Comparison of ENCODE assay signal across 13 cellular contexts in the genomic region with DNA sequence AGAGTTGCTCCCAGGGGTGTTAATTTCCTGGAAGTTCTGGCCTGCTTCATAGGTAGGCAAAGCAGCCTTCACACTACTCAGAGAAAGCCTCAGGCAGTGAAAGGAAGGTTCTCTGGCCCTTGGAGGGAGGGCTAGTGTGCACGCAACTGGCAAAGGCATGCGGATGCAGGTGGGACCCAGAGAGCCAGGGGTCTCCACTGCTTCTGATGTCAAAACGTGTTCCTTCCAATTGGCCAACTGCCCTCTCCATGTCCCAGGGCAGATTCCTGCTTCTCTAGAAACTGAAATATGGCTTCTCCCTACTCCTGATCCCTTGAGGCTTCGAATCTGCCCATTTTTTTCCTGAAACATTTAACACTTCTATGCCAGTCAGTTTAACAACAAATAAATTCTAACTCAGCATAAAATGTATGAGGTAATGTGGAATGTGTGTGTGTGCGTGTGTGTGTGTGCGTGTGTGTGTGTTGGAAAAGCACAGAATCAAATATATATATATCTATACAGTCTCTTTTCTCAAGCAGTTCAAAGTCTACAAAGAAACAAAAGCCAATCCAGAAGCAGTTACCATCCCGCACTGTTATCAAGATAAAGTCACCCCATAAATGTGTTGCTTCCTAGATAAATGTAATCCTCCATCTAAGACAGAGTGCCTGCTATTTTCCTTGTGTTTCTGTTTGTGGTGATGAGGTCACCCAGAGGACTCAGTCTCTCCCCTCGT.
DNase-seq lines count a peak whose midpoint lies in the region; ATAC-seq, FAIRE-seq and TF ChIP-seq lines count a peak whose summit lies in the region.
"Had no signal": no experiment of that assay in that cellular context is flagged by ENCODE, and none has a peak within 500 bp of the region (broad histone marks: within the 10 kb centered on the region; RNA-seq: fewer than 3 reads in every experiment).

No MANE protein-coding gene starts in this region.

- ATAC-seq in SK-N-SH treated with all-trans-retinoic acid at 6 μM for 48 hours = peak; percentile 62
- no peak for ATAC-seq in HG03095 (IDR thresholded peaks at IDR 0.05; ENCODE audit: unreplicated experiment)
- ATAC-seq: HCT116; natural killer cell treated with Interleukin-12 subunit alpha and Interleukin-12 subunit beta and Interleukin-15 and Interleukin-18, amount 100 ng/mL, for 72 hours had no signal

- peak; percentile 16 for DNase-seq in DMS53 (lab: John Stamatoyannopoulos, UW)
- no peak for DNase-seq in DMS53 treated with DMSO at 0.1 percent for 48 hours (lab: John Stamatoyannopoulos, UW; ENCODE audit: unreplicated experiment)
- DNase-seq in glomerular visceral epithelial cell (ENCODE audit: extremely low spot score) = peak; percentile 61
- peak; percentile 52 for DNase-seq in small intestine
- no peak for DNase-seq in NOMO-1 treated with DMSO at 0.1 percent for 48 hours (lab: John Stamatoyannopoulos, UW; ENCODE audit: unreplicated experiment)
- DNase-seq in mesenteric fat pad (ENCODE audit: low spot score) = no peak
- DNase-seq: activated T-cell treated with anti-CD3 and anti-CD28 coated beads for 4 hours, SIG-M5 had no signal

- H3K27ac ChIP-seq in small intestine (ENCODE audit: low read depth in 1 of 2, low read length in 1 of 2) = no peak overlapping the region

- no peaks in the 10 kb centered on the region for H3K36me3 ChIP-seq in small intestine (ENCODE audit: control insufficient read depth in 2 of 2, insufficient read depth in 2 of 2, low read length in 2 of 2)

- 47 to 57% (median 57%) methylated on average over 8 of the region's 8 CpGs for WGBS in small intestine, 3 donors

- no peaks in the 10 kb centered on the region for H3K27me3 ChIP-seq in small intestine (ENCODE audit: control insufficient read depth in 2 of 2, insufficient read depth in 2 of 2, low read length in 2 of 2)

- no peak for FAIRE-seq in small intestine (lab: Jason Lieb, UNC)
- FAIRE-seq: A204.1 had no signal

- H3K4me3 ChIP-seq in small intestine (ENCODE audit: low read depth in 1 of 2, low read length in 2 of 2) = no peak overlapping the region

- no peaks in the 10 kb centered on the region for H3K9me3 ChIP-seq in small intestine (ENCODE audit: control insufficient read depth, low read depth)

- H3K4me1 ChIP-seq in small intestine (ENCODE audit: control insufficient read depth in 2 of 2, insufficient read depth in 1 of 2, low read depth in 1 of 2, low read length in 1 of 2) = no peaks in the 10 kb centered on the region

TF ChIP-seq in SK-N-SH treated with all-trans-retinoic acid at 6 μM for 48 hours, 23 proteins besides CTCF, POLR2A, EP300 and RAD21:
- TF ChIP-seq, protein P1, sequence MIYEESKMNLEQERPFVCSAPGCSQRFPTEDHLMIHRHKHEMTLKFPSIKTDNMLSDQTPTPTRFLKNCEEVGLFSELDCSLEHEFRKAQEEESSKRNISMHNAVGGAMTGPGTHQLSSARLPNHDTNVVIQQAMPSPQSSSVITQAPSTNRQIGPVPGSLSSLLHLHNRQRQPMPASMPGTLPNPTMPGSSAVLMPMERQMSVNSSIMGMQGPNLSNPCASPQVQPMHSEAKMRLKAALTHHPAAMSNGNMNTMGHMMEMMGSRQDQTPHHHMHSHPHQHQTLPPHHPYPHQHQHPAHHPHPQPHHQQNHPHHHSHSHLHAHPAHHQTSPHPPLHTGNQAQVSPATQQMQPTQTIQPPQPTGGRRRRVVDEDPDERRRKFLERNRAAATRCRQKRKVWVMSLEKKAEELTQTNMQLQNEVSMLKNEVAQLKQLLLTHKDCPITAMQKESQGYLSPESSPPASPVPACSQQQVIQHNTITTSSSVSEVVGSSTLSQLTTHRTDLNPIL (CRISPR knock-in tag; IDR thresholded peaks at IDR 0.05; ENCODE audit: low read depth) = peak; percentile 65; the same call in 1 of the 2 replicates
- TF ChIP-seq ISL1 (CRISPR knock-in tag; IDR thresholded peaks at IDR 0.05) = peak; percentile 46
- no peak for TF ChIP-seq OSR1 (CRISPR knock-in tag; IDR thresholded peaks at IDR 0.05)

Comparison
In these comparisons a context has a peak if more than half of its experiments do, and no peak if none do; other contexts are left out.
1. DNase-seq: peak in DMS53 (single experiment), glomerular visceral epithelial cell (single experiment) and small intestine (single experiment); none in DMS53 treated with DMSO at 0.1 percent for 48 hours (single experiment), NOMO-1 treated with DMSO at 0.1 percent for 48 hours (single experiment) and mesenteric fat pad (single experiment).